16 cellular contexts compared by ENCODE assay signal in the genomic region with DNA sequence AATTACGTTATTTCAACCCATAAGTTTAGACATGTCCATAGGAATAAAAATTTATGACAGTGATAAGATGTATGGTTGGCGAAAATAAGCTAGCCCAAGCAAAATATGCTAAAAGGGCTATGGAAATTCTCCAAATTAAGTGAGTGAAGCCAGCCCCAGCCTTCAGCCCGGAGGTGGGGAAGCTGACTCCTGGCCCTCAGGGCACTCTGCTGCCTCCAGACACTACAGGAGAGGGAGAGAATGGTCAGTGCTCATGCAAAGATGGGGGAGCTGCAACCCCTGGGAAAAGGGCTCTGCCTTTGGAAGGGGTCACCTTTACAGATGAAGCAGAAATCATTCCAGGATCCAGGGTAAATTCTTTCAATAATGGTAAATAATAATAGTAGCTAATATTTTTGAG.
A peak's percentile ranks its signal among the peaks of the same experiment; 100 is the strongest.
DNase-seq lines count a peak whose midpoint lies in the region.
"Had no signal": no experiment of that assay in that cellular context is flagged by ENCODE, and none has a peak within 500 bp of the region (broad histone marks: within the 10 kb centered on the region; RNA-seq: fewer than 3 reads in every experiment).

No MANE protein-coding gene starts in this region.

- no peak overlapping the region for H3K4me3 ChIP-seq in H7 (ENCODE audit: insufficient read depth, low read depth, low read length)
- H3K4me3 ChIP-seq: GM23248 had no signal

- no peaks in the 10 kb centered on the region for H3K36me3 ChIP-seq in H7 (replicated peaks; ENCODE audit: control insufficient read depth, insufficient read depth, low read length)

- DNase-seq in H7 (peak; percentile 48), NCI-H526 treated with DMSO at 0.1 percent for 48 hours (lab: John Stamatoyannopoulos, UW) (peak; percentile 95), ecto neural progenitor cell (ENCODE audit: low spot score) (peak; percentile 18), islet precursor cell (peak; percentile 22), DMS79 treated with DMSO at 0.1 percent for 48 hours (lab: John Stamatoyannopoulos, UW) (no peak), A172 (ENCODE audit: low spot score) (no peak)
- no peak for DNase-seq in activated CD4-positive, alpha-beta T cell treated with anti-CD3 and anti-CD28 coated beads for 4 hours
- DNase-seq in activated naive CD4-positive, alpha-beta T cell treated with Interleukin-2 at 50 U/mL for 16 hours, result no peak
- DNase-seq: 8988T; C1 segment of cervical spinal cord; Calu3; CD4-positive, alpha-beta memory T cell; COR-L47; DMS53; DND-41; GM23248 had no signal

- H3K27me3 ChIP-seq in H7 (ENCODE audit: control insufficient read depth, insufficient read depth, low read length), result no peaks in the 10 kb centered on the region; the same call in 1 of the 2 replicates

Comparison
In these comparisons a context has a peak if more than half of its experiments do, and no peak if none do; other contexts are left out.
1. DNase-seq: peak in H7 (single experiment), NCI-H526 treated with DMSO at 0.1 percent for 48 hours (single experiment), ecto neural progenitor cell (single experiment) and islet precursor cell (single experiment); none in activated CD4-positive, alpha-beta T cell treated with anti-CD3 and anti-CD28 coated beads for 4 hours (0 of 2), DMS79 treated with DMSO at 0.1 percent for 48 hours (single experiment), activated naive CD4-positive, alpha-beta T cell treated with Interleukin-2 at 50 U/mL for 16 hours (single experiment) and A172 (single experiment).